ENCODE assay signal across 11 cellular contexts in genomic region chr9:113616716-113617496, GRCh38.
DNase-seq lines count a peak whose midpoint lies in the region; ATAC-seq and TF ChIP-seq lines count a peak whose summit lies in the region.
"Had no signal": no experiment of that assay in that cellular context is flagged by ENCODE, and none has a peak within 500 bp of the region (broad histone marks: within the 10 kb centered on the region; RNA-seq: fewer than 3 reads in every experiment).

No MANE protein-coding gene starts in this region.

- no peak for TF ChIP-seq CTCF in right atrium auricular region (IDR thresholded peaks at IDR 0.05)
- no peak for TF ChIP-seq CTCF in brain (conservative IDR thresholded peaks at IDR 0.05)
- TF ChIP-seq CTCF in neural progenitor cell (IDR thresholded peaks at IDR 0.05): no peak

- ATAC-seq in left ventricle myocardium superior (no peak), aorta (ENCODE audit: low FRiP score) (no peak)
- ATAC-seq: naive thymus-derived CD4-positive, alpha-beta T cell had no signal

- H3K27ac Mint-ChIP-seq in brain (peak overlapping the region; percentile 35 to 71 (median 57)), neural progenitor cell (peak overlapping the region; percentile 69)
- H3K27ac Mint-ChIP-seq: naive thymus-derived CD4-positive, alpha-beta T cell had no signal

- peaks cover 0 to 13% (median 3%) of the 10 kb centered on the region in 5 experiments for H3K9me3 Mint-ChIP-seq in brain
- H3K9me3 Mint-ChIP-seq in neural progenitor cell: no peaks in the 10 kb centered on the region
- H3K9me3 Mint-ChIP-seq: CD4-positive, alpha-beta memory T cell; naive thymus-derived CD4-positive, alpha-beta T cell had no signal

- DNase-seq in right atrium auricular region (ENCODE audit: low spot score): no peak
- DNase-seq in left ventricle myocardium superior: no peak
- no peak for DNase-seq in neural progenitor cell (ENCODE audit: low spot score)
- peak in 1 of 2 donors; percentile 70 for DNase-seq in aorta
- DNase-seq in NCI-H526 (lab: John Stamatoyannopoulos, UW): no peak
- DNase-seq in UCSD-AML1 (lab: John Stamatoyannopoulos, UW; ENCODE audit: unreplicated experiment): no peak
- DNase-seq in Karpas-422: no peak
- DNase-seq: CD4-positive, alpha-beta memory T cell; naive thymus-derived CD4-positive, alpha-beta T cell; RPMI8226 had no signal

- H3K27me3 Mint-ChIP-seq in brain (peaks cover 3% of the 10 kb centered on the region), neural progenitor cell (ENCODE audit: insufficient read depth, low read depth) (peaks cover 6% of the 10 kb centered on the region)
- H3K27me3 Mint-ChIP-seq: naive thymus-derived CD4-positive, alpha-beta T cell had no signal

- no peak overlapping the region for H3K4me2 ChIP-seq in neural progenitor cell
- H3K4me2 ChIP-seq in Karpas-422 (ENCODE audit: low read depth, low read length, poor library complexity, severe bottlenecking): no peak overlapping the region

- peaks cover 0 to 69% of the 10 kb centered on the region in 2 donors for H3K4me1 ChIP-seq in right atrium auricular region
- H3K4me1 ChIP-seq in neural progenitor cell: peaks cover 23% of the 10 kb centered on the region
- H3K4me1 ChIP-seq in aorta (ENCODE audit: control insufficient read depth in 1 of 2, insufficient read depth in 2 of 2, low read length in 2 of 2): no peaks in the 10 kb centered on the region
- H3K4me1 ChIP-seq in Karpas-422 (ENCODE audit: low read length): peaks cover 6% of the 10 kb centered on the region

- H3K27ac ChIP-seq in right atrium auricular region (peak overlapping the region; percentile 60 to 62), neural progenitor cell (no peak overlapping the region), aorta (ENCODE audit: low read depth in 1 of 2, low read length in 2 of 2) (peak overlapping the region; percentile 87 to 94), Karpas-422 (ENCODE audit: low read length) (no peak overlapping the region)

- no peaks in the 10 kb centered on the region for H3K79me2 ChIP-seq in neural progenitor cell (ENCODE audit: low read depth)
- no peaks in the 10 kb centered on the region for H3K79me2 ChIP-seq in Karpas-422 (ENCODE audit: low read length)

- 60 to 66% methylated on average over 14 of the region's 14 CpGs for WGBS in aorta, 2 donors

- H3K4me1 Mint-ChIP-seq in brain (peaks cover 79% of the 10 kb centered on the region), neural progenitor cell (peaks cover 54% of the 10 kb centered on the region)

- H3K36me3 Mint-ChIP-seq in brain: no peaks in the 10 kb centered on the region
- H3K36me3 Mint-ChIP-seq in neural progenitor cell: no peaks in the 10 kb centered on the region
- H3K36me3 Mint-ChIP-seq: CD4-positive, alpha-beta memory T cell; naive thymus-derived CD4-positive, alpha-beta T cell had no signal

- H4K20me1 ChIP-seq in neural progenitor cell (ENCODE audit: low read depth) (no peaks in the 10 kb centered on the region), Karpas-422 (ENCODE audit: insufficient read depth, low read depth, low read length) (no peaks in the 10 kb centered on the region)

- no peak overlapping the region for H3K9ac ChIP-seq in neural progenitor cell
- H3K9ac ChIP-seq in Karpas-422 (ENCODE audit: low read length): no peak overlapping the region

- H3K4me3 ChIP-seq in right atrium auricular region: no peak overlapping the region
- no peak overlapping the region for H3K4me3 ChIP-seq in neural progenitor cell
- no peak overlapping the region for H3K4me3 ChIP-seq in aorta (ENCODE audit: low read length in 2 of 2)
- no peak overlapping the region for H3K4me3 ChIP-seq in Karpas-422 (ENCODE audit: low read length)

- no peak overlapping the region for H2AFZ ChIP-seq in neural progenitor cell (replicated peaks)
- H2AFZ ChIP-seq in Karpas-422 (ENCODE audit: low read length): no peak overlapping the region

- intact Hi-C loops in left ventricle myocardium superior (cut with micrococcal nuclease): no loop called here
- intact Hi-C loops in aorta (cut with DNase I): no loop called here

- no peaks in the 10 kb centered on the region for H3K9me3 ChIP-seq in right atrium auricular region
- H3K9me3 ChIP-seq in neural progenitor cell (ENCODE audit: low read depth): no peaks in the 10 kb centered on the region
- H3K9me3 ChIP-seq in aorta (ENCODE audit: control insufficient read depth, low read length): no peaks in the 10 kb centered on the region
- H3K9me3 ChIP-seq in Karpas-422 (ENCODE audit: low read length): no peaks in the 10 kb centered on the region

- H3K27me3 ChIP-seq in right atrium auricular region: no peaks in the 10 kb centered on the region
- no peaks in the 10 kb centered on the region for H3K27me3 ChIP-seq in neural progenitor cell
- H3K27me3 ChIP-seq in aorta (ENCODE audit: control insufficient read depth in 1 of 2, insufficient read depth in 2 of 2, low read length in 1 of 2): no peaks in the 10 kb centered on the region
- no peaks in the 10 kb centered on the region for H3K27me3 ChIP-seq in Karpas-422 (ENCODE audit: low read length)

- no peaks in the 10 kb centered on the region for H3K9me2 ChIP-seq in Karpas-422 (replicated peaks; ENCODE audit: insufficient read depth, low read length)

- H3K36me3 ChIP-seq in right atrium auricular region: no peaks in the 10 kb centered on the region
- no peaks in the 10 kb centered on the region for H3K36me3 ChIP-seq in neural progenitor cell
- no peaks in the 10 kb centered on the region for H3K36me3 ChIP-seq in aorta (ENCODE audit: control insufficient read depth in 1 of 2, insufficient read depth in 2 of 2, low read length in 1 of 2)
- H3K36me3 ChIP-seq in Karpas-422 (ENCODE audit: insufficient read depth, low read length): no peaks in the 10 kb centered on the region

- H3F3A ChIP-seq in neural progenitor cell (ENCODE audit: low read depth): peaks cover 7% of the 10 kb centered on the region

- no peak overlapping the region for H3K4me3 Mint-ChIP-seq in brain
- H3K4me3 Mint-ChIP-seq in neural progenitor cell: no peak overlapping the region
- H3K4me3 Mint-ChIP-seq: CD4-positive, alpha-beta memory T cell; naive thymus-derived CD4-positive, alpha-beta T cell had no signal

Comparison
In these comparisons a context has a peak if more than half of its experiments do, and no peak if none do; other contexts are left out.
1. H3K27ac ChIP-seq: peak in right atrium auricular region (2 of 2) and aorta (2 of 2); none in neural progenitor cell (single experiment) and Karpas-422 (single experiment).